Comparison of ENCODE assay signal across 1 cellular context in genomic region chr6:134168580-134169223, GRCh38.
TF ChIP-seq lines count a peak whose summit lies in the region.

No MANE protein-coding gene starts in this region.

TF ChIP-seq in SK-N-SH, 30 proteins besides CTCF, POLR2A, EP300 and RAD21 (continued from another document):
- TF ChIP-seq REST (IDR thresholded peaks at IDR 0.05; ENCODE audit: low read depth, low read length) (no peak), POLR2AphosphoS5 (IDR thresholded peaks at IDR 0.05; ENCODE audit: low read depth, low read length) (peak; percentile 2; the same call in 1 of the 2 replicates), USF1 (IDR thresholded peaks at IDR 0.05; ENCODE audit: borderline replicate concordance, low read depth) (no peak), PBX3 (IDR thresholded peaks at IDR 0.05) (peak; percentile 42; the same call in 1 of the 2 replicates), FOSL2 (IDR thresholded peaks at IDR 0.05; ENCODE audit: borderline replicate concordance, low read depth) (no peak)
TF ChIP-seq in SK-N-SH: peak in this region for 2.
